ENCODE assay signal across 5 cellular contexts in the genomic region with DNA sequence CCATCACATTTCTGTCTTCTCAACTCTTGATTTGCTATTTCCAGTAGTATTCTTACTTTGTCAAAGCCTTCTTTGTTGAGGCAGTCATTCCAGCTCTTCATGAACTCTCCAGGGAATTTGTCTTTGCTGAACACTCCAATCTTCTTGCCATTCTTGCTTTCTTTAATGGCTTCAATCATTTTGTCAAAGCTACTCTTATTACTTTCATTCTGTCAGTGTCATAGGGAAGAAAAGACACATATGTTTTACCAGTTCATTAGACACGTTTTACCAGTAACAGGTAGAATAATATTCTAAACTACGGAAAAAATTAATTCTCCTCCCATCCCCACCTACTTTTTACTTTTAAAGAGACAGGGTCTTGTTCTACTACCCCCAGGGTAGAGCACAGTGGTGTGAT. TPM values are rescaled to one million over a fixed set of nuclear protein-coding genes. Genes with fewer than 3 reads are reported as not detected.
DNase-seq lines count a peak whose midpoint lies in the region; ATAC-seq and TF ChIP-seq lines count a peak whose summit lies in the region.
"Not testable (repeated sequence)": the region's sequence is repeated elsewhere in the genome, so short reads cannot be mapped to it uniquely, and the experiment has no call there.

No MANE protein-coding gene starts in this region.

- not testable (repeated sequence) for H3K4me3 Mint-ChIP-seq in GM23338, T-helper 17 cell

- not testable (repeated sequence) for H3K9ac ChIP-seq in neural cell (ENCODE audit: low read length)

- H3K27me3 ChIP-seq in GM23338 (ENCODE audit: insufficient read depth); neural cell (ENCODE audit: insufficient read depth, low read depth, low read length): not testable (repeated sequence)

- not testable (repeated sequence) for H3K27ac Mint-ChIP-seq in GM23338
- peak overlapping the region; percentile 41 for H3K27ac Mint-ChIP-seq in T-helper 17 cell
- H3K27ac Mint-ChIP-seq in activated naive CD4-positive, alpha-beta T cell treated with anti-CD3 and anti-CD28 coated beads, Interleukin-2, amount 50 U/mL, for 72 hours: peak overlapping the region; percentile 29 to 51

- not testable (repeated sequence) for H3K4me1 Mint-ChIP-seq in GM23338, T-helper 17 cell

- TF ChIP-seq RAD21 in neural cell (conservative IDR thresholded peaks at IDR 0.05): not testable (repeated sequence)

- peak; percentile 99 for TF ChIP-seq EP300 in neural cell (conservative IDR thresholded peaks at IDR 0.05; ENCODE audit: poor library complexity, severe bottlenecking)

- peaks cover 27% of the 10 kb centered on the region for H3K79me2 ChIP-seq in GM23338 (replicated peaks; ENCODE audit: insufficient read depth)
- H3K79me2 ChIP-seq in neural cell (replicated peaks; ENCODE audit: insufficient read depth, low read length): not testable (repeated sequence)

- H3F3A ChIP-seq in GM23338 (replicated peaks; ENCODE audit: low read depth); neural cell (ENCODE audit: insufficient read depth, low read length, poor library complexity, severe bottlenecking): not testable (repeated sequence)

- not testable (repeated sequence) for H4K20me1 ChIP-seq in GM23338 (replicated peaks; ENCODE audit: insufficient read depth); neural cell (ENCODE audit: insufficient read depth)

- DNase-seq in COLO829 (ENCODE audit: low spot score): peak; percentile 34
- DNase-seq in GM23338 (ENCODE audit: low spot score); T-helper 17 cell; activated naive CD4-positive, alpha-beta T cell treated with anti-CD3 and anti-CD28 coated beads, Interleukin-2, amount 50 U/mL, for 72 hours (ENCODE audit: low spot score in 2 of 2): not testable (repeated sequence)

- not testable (repeated sequence) for TF ChIP-seq CTCF in GM23338 (conservative IDR thresholded peaks at IDR 0.05; ENCODE audit: low read depth in 2 of 2); neural cell (IDR thresholded peaks at IDR 0.05; ENCODE audit: poor library complexity, severe bottlenecking)

- H3K27me3 Mint-ChIP-seq in GM23338 (ENCODE audit: insufficient read depth, low read depth, poor library complexity); T-helper 17 cell: not testable (repeated sequence)

- H3K27ac ChIP-seq in GM23338 (ENCODE audit: low read depth): 0 out of 2 replicates have a peak overlapping the region, but pooled peaks have one; percentile 37
- H3K27ac ChIP-seq in neural cell (ENCODE audit: low read length): peak overlapping the region; percentile 68

- H3K9me3 Mint-ChIP-seq in GM23338; activated naive CD4-positive, alpha-beta T cell treated with anti-CD3 and anti-CD28 coated beads, Interleukin-2, amount 50 U/mL, for 72 hours: not testable (repeated sequence)

- H3K9me2 ChIP-seq in GM23338 (ENCODE audit: insufficient read depth); neural cell (ENCODE audit: insufficient read depth, low read length): not testable (repeated sequence)

- not testable (repeated sequence) for H3K9me3 ChIP-seq in T-helper 17 cell (ENCODE audit: control insufficient read depth, low read length, poor library complexity, severe bottlenecking); neural cell (ENCODE audit: low read length)

- H3K36me3 ChIP-seq in GM23338 (ENCODE audit: insufficient read depth): peaks cover 73% of the 10 kb centered on the region
- H3K36me3 ChIP-seq in neural cell (ENCODE audit: insufficient read depth, low read length): not testable (repeated sequence)

- not testable (repeated sequence) for H2AFZ ChIP-seq in GM23338; neural cell (ENCODE audit: low read depth, low read length)

- ATAC-seq in GM23338; T-helper 17 cell; activated naive CD4-positive, alpha-beta T cell treated with anti-CD3 and anti-CD28 coated beads, Interleukin-2, amount 50 U/mL, for 72 hours: not testable (repeated sequence)

- H3K4me1 ChIP-seq in GM23338 (ENCODE audit: insufficient read depth): not testable (repeated sequence)

- not testable (repeated sequence) for H3K4me2 ChIP-seq in GM23338
- H3K4me2 ChIP-seq in neural cell (ENCODE audit: low read length): peak overlapping the region; percentile 41

- H3K4me3 ChIP-seq in GM23338: not testable (repeated sequence)
- H3K4me3 ChIP-seq in neural cell (ENCODE audit: low read length): peak overlapping the region; percentile 38

- peaks cover 74% of the 10 kb centered on the region for H3K36me3 Mint-ChIP-seq in GM23338 (ENCODE audit: low read depth)
- not testable (repeated sequence) for H3K36me3 Mint-ChIP-seq in T-helper 17 cell (ENCODE audit: low read depth)
- peaks cover 23 to 27% of the 10 kb centered on the region in 2 donors for H3K36me3 Mint-ChIP-seq in activated naive CD4-positive, alpha-beta T cell treated with anti-CD3 and anti-CD28 coated beads, Interleukin-2, amount 50 U/mL, for 72 hours

TF ChIP-seq in neural cell, 6 proteins besides CTCF, POLR2A, EP300 and RAD21:
- peak; percentile 67 for TF ChIP-seq MXI1 (conservative IDR thresholded peaks at IDR 0.05; ENCODE audit: poor library complexity, severe bottlenecking)
- TF ChIP-seq, protein P1, sequence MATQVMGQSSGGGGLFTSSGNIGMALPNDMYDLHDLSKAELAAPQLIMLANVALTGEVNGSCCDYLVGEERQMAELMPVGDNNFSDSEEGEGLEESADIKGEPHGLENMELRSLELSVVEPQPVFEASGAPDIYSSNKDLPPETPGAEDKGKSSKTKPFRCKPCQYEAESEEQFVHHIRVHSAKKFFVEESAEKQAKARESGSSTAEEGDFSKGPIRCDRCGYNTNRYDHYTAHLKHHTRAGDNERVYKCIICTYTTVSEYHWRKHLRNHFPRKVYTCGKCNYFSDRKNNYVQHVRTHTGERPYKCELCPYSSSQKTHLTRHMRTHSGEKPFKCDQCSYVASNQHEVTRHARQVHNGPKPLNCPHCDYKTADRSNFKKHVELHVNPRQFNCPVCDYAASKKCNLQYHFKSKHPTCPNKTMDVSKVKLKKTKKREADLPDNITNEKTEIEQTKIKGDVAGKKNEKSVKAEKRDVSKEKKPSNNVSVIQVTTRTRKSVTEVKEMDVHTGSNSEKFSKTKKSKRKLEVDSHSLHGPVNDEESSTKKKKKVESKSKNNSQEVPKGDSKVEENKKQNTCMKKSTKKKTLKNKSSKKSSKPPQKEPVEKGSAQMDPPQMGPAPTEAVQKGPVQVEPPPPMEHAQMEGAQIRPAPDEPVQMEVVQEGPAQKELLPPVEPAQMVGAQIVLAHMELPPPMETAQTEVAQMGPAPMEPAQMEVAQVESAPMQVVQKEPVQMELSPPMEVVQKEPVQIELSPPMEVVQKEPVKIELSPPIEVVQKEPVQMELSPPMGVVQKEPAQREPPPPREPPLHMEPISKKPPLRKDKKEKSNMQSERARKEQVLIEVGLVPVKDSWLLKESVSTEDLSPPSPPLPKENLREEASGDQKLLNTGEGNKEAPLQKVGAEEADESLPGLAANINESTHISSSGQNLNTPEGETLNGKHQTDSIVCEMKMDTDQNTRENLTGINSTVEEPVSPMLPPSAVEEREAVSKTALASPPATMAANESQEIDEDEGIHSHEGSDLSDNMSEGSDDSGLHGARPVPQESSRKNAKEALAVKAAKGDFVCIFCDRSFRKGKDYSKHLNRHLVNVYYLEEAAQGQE (IDR thresholded peaks at IDR 0.05; ENCODE audit: borderline replicate concordance): peak; percentile 44

RNA-seq across cellular contexts. Expression of a gene that starts 13.5 kb away (rescaled TPM):
- total RNA-seq in GM23338 (2014; rRNA removed; shearing (Covaris generic)): 154 and 187 TPM in 2 replicates
- polyA plus RNA-seq in GM23338 (2016; fragmentation: Nextera tagmentation; extraction: Ambion mirVana): 260 and 268 TPM in 2 replicates
- 10 to 100 TPM; 47.5 to 50.7 TPM for total RNA-seq in T-helper 17 cell
- total RNA-seq in activated naive CD4-positive, alpha-beta T cell treated with anti-CD3 and anti-CD28 coated beads, Interleukin-2, amount 50 U/mL, for 72 hours: 100 to 1,000 TPM; 161 to 172 TPM
- polyA plus RNA-seq in neural cell: 83.4 and 96.2 TPM in 2 replicates
- 121 and 133 TPM in 2 replicates for polyA minus RNA-seq in neural cell
